Comparison of ENCODE assay signal across 8 cellular contexts in genomic region chr2:209960676-209961630, GRCh38. TPM values are rescaled to one million over a fixed set of nuclear protein-coding genes. Genes with fewer than 3 reads are reported as not detected.
DNase-seq lines count a peak whose midpoint lies in the region; ATAC-seq and TF ChIP-seq lines count a peak whose summit lies in the region.

No MANE protein-coding gene starts in this region.

- H3K9me3 ChIP-seq in CD4-positive, CD25-positive, alpha-beta regulatory T cell (ENCODE audit: control insufficient read depth in 2 of 2, low read length in 2 of 2), result no peaks in the 10 kb centered on the region

- peak; percentile 46 to 70 for ATAC-seq in CD4-positive, CD25-positive, alpha-beta regulatory T cell (ENCODE audit: low read depth in 2 of 2)
- ATAC-seq in GM18907 (IDR thresholded peaks at IDR 0.05; ENCODE audit: unreplicated experiment) (peak; percentile 97), HG03064 (IDR thresholded peaks at IDR 0.05; ENCODE audit: low read depth, unreplicated experiment) (peak; percentile 80)

- TF ChIP-seq CTCF in WI38 (IDR thresholded peaks at IDR 0.05; ENCODE audit: low read depth, low read length) (peak; percentile 58), epithelial cell of proximal tubule (conservative IDR thresholded peaks at IDR 0.05; ENCODE audit: low read depth, low read length) (peak; percentile 86), type B pancreatic cell (conservative IDR thresholded peaks at IDR 0.05) (peak; percentile 88)

- H3K36me3 Mint-ChIP-seq in CD4-positive, CD25-positive, alpha-beta regulatory T cell, result no peaks in the 10 kb centered on the region
- no peaks in the 10 kb centered on the region for H3K36me3 Mint-ChIP-seq in type B pancreatic cell

- no peak overlapping the region for H3K27ac Mint-ChIP-seq in CD4-positive, CD25-positive, alpha-beta regulatory T cell
- peak overlapping the region; percentile 52 for H3K27ac Mint-ChIP-seq in type B pancreatic cell

- H3K9me3 Mint-ChIP-seq in CD4-positive, CD25-positive, alpha-beta regulatory T cell, result no peaks in the 10 kb centered on the region
- no peaks in the 10 kb centered on the region for H3K9me3 Mint-ChIP-seq in type B pancreatic cell

- no peak overlapping the region for H3K4me3 Mint-ChIP-seq in CD4-positive, CD25-positive, alpha-beta regulatory T cell
- H3K4me3 Mint-ChIP-seq in type B pancreatic cell, result peak overlapping the region; percentile 34

- DNase-seq in CD4-positive, CD25-positive, alpha-beta regulatory T cell, result peak in 2 of 3 donors; percentile 11 to 60
- DNase-seq in NCI-H2081 (lab: John Stamatoyannopoulos, UW) (peak; percentile 41 to 79), epithelial cell of proximal tubule (ENCODE audit: low read depth) (no peak), myocyte (ENCODE audit: low read depth) (peak; percentile 65), type B pancreatic cell (ENCODE audit: extremely low spot score, unreplicated experiment) (no peak)

- no peak overlapping the region for H3K27ac ChIP-seq in CD4-positive, CD25-positive, alpha-beta regulatory T cell (ENCODE audit: insufficient read depth, low read length, poor library complexity, severe bottlenecking)

- peaks cover 21% of the 10 kb centered on the region for H3K27me3 Mint-ChIP-seq in CD4-positive, CD25-positive, alpha-beta regulatory T cell
- no peaks in the 10 kb centered on the region for H3K27me3 Mint-ChIP-seq in type B pancreatic cell

- no peaks in the 10 kb centered on the region for H3K4me1 Mint-ChIP-seq in CD4-positive, CD25-positive, alpha-beta regulatory T cell
- peaks cover 33% of the 10 kb centered on the region for H3K4me1 Mint-ChIP-seq in type B pancreatic cell (ENCODE audit: unreplicated experiment)

- no peak overlapping the region for H3K4me3 ChIP-seq in CD4-positive, CD25-positive, alpha-beta regulatory T cell (ENCODE audit: low read depth, low read length)
- H3K4me3 ChIP-seq in WI38 (ENCODE audit: low read depth, low read length), result no peak overlapping the region
- H3K4me3 ChIP-seq in epithelial cell of proximal tubule (ENCODE audit: low read depth, low read length), result no peak overlapping the region

- no peaks in the 10 kb centered on the region for H3K36me3 ChIP-seq in CD4-positive, CD25-positive, alpha-beta regulatory T cell (ENCODE audit: control insufficient read depth, insufficient read depth, low read length)

- no peaks in the 10 kb centered on the region for H3K27me3 ChIP-seq in CD4-positive, CD25-positive, alpha-beta regulatory T cell (ENCODE audit: control insufficient read depth, insufficient read depth, low read length)

- no peaks in the 10 kb centered on the region for H3K4me1 ChIP-seq in CD4-positive, CD25-positive, alpha-beta regulatory T cell (ENCODE audit: control insufficient read depth, insufficient read depth, low read length, poor library complexity, severe bottlenecking)

RNA-seq across cellular contexts. Expression of gene RPE, which starts 41.5 kb away (rescaled TPM):
- total RNA-seq in CD4-positive, CD25-positive, alpha-beta regulatory T cell, result 17.9 TPM
- 10 to 100 TPM; 21.2 to 25.0 (median 23.1) TPM for polyA plus RNA-seq in CD4-positive, CD25-positive, alpha-beta regulatory T cell
- total RNA-seq in epithelial cell of proximal tubule (57.7 and 84.0 TPM in 2 replicates), myocyte (37.8 and 63.0 TPM in 2 replicates), type B pancreatic cell (ENCODE audit: low replicate concordance) (48.5 and 53.7 TPM in 2 replicates)
- 22.5 TPM for polyA plus RNA-seq in myocyte (2012)

Comparison
In these comparisons a context has a peak if more than half of its experiments do, and no peak if none do; other contexts are left out.
1. DNase-seq: peak in CD4-positive, CD25-positive, alpha-beta regulatory T cell (2 of 3), NCI-H2081 (2 of 2) and myocyte (single experiment); none in epithelial cell of proximal tubule (single experiment) and type B pancreatic cell (single experiment).
2. Peak in every context shown above with its lines, with median percentiles within 50 percentile points of each other: ATAC-seq and CTCF ChIP-seq.